Comparison of ENCODE assay signal across 9 cellular contexts in the genomic region with DNA sequence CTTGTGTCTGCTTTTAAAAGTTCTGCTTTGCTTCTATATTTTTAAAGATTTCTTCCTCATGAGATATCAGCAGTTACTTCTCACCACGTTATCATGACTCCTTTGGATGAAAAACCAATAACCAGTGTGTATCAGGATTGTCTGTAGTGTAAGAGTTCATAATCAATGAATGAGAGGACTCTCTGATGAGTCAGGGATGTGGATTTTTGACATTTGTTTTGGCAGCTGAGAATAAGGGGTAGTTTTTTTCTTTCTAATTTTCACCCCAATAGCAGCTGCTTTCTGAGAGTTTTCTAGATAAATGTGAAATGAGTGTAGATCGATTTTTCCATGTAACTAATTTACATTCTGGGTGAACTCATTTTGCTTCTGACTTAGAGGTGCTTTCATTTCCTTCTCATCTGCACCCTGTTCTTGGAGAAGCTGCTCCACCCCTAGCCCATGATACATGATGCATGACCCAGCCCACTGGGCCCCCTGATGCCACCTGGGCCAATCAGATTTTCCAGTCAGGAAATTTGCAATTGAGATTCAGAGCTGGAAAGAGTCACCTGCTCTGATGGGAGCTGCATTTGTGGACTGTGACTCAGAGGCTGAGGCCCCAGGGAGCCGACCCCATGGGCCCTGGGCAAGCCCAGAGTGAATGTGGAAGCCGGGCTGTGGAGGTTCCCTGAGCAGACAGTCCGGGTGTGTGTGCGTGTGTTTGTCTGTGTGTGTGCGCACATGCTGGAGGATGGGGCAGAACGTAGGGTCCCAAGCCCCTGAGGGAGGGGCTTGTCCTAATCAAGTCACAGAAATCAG.
DNase-seq lines count a peak whose midpoint lies in the region; ATAC-seq and TF ChIP-seq lines count a peak whose summit lies in the region.
"Had no signal": no experiment of that assay in that cellular context is flagged by ENCODE, and none has a peak within 500 bp of the region (broad histone marks: within the 10 kb centered on the region; RNA-seq: fewer than 3 reads in every experiment).

No MANE protein-coding gene starts in this region.

- peak; percentile 80 for DNase-seq in COLO829 (ENCODE audit: low spot score)
- peak; percentile 65 for DNase-seq in T1000 (lab: John Stamatoyannopoulos, UW)
- DNase-seq in foreskin keratinocyte: peak; percentile 88 to 96
- peak; percentile 42 for DNase-seq in stimulated activated CD4-positive, alpha-beta T cell treated with anti-CD3 and anti-CD28 coated beads, Interleukin-4, amount 100 ng/mL, for 1 hour
- no peak for DNase-seq in activated gamma-delta T cell (lab: John Stamatoyannopoulos, UW)
- no peak for DNase-seq in medulla oblongata (ENCODE audit: extremely low spot score)

- H3K27me3 ChIP-seq in foreskin keratinocyte: no peaks in the 10 kb centered on the region

- peaks cover 22% of the 10 kb centered on the region for H3K4me1 ChIP-seq in foreskin keratinocyte

- peak overlapping the region; percentile 50 for H3K27ac ChIP-seq in foreskin keratinocyte

- no peak for TF ChIP-seq CTCF in foreskin keratinocyte (conservative IDR thresholded peaks at IDR 0.05)

- peak; percentile 73 for ATAC-seq in GM19023 (IDR thresholded peaks at IDR 0.05; ENCODE audit: unreplicated experiment)
- peak; percentile 66 for ATAC-seq in HG03103 (IDR thresholded peaks at IDR 0.05; ENCODE audit: low read depth, unreplicated experiment)
- ATAC-seq in foreskin keratinocyte: peak; percentile 90
- ATAC-seq: T-cell had no signal

Comparison
In these comparisons a context has a peak if more than half of its experiments do, and no peak if none do; other contexts are left out.
1. DNase-seq: peak in COLO829 (single experiment), T1000 (single experiment), foreskin keratinocyte (2 of 2) and stimulated activated CD4-positive, alpha-beta T cell treated with anti-CD3 and anti-CD28 coated beads, Interleukin-4, amount 100 ng/mL, for 1 hour (single experiment); none in activated gamma-delta T cell (single experiment) and medulla oblongata (single experiment).
2. Peak in every context shown above with its lines, with median percentiles within 50 percentile points of each other: ATAC-seq.